Comparison of ENCODE assay signal across 1 cellular context in the genomic region with DNA sequence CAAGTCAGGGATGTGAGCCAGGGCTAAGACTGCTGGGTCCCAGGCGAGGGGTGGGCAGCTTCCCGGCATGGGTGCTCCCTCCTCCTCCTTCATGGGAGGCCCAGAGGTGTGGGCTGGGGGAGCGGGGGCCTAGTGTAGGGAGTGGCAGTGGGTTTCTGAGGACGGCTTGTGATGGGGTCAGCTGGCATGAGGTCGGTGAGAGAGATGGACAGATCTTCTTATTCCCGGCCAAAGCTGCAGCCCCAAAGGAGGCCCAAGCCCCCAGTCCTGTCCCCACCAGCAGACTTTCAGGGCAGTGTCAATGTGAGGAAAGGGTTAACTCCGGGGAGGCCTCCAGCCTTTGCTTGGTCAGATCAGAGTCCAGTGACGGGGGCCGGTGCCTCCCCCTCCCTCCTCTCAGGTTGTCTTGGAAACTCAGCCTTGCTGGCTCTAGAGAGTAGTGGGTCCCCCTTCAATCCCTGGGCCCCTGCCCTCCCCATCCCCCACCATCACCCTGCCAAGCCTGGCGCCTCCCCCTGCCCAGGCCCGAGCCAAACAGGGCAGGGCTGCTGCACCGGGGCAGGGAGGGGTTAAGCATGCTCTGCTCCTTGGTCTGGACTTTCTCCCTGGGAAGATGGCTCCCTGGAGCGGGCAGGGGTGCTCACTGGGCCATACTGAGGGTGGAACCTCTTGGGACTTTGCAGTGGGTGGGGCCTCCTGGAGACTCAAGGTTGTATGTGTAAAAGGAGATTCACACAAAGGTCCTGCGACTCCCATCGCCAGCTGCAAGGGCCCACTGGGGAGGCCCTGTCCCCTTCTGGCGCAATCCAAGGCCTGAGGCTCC.
TF ChIP-seq lines count a peak whose summit lies in the region.

No MANE protein-coding gene starts in this region.

TF ChIP-seq in HepG2, 621 proteins besides CTCF, POLR2A, EP300 and RAD21 (continued from another document and continues in another):
- TF ChIP-seq ZNF710 (CRISPR knock-in tag; IDR thresholded peaks at IDR 0.05; ENCODE audit: borderline replicate concordance) (no peak; the same call in 1 of the 2 replicates), ELF1 (CRISPR knock-in tag; IDR thresholded peaks at IDR 0.05) (peak; percentile 41; the same call in 1 of the 2 replicates), KDM4B (CRISPR knock-in tag; IDR thresholded peaks at IDR 0.05) (no peak; the same call in none of the 2 replicates), NR1H2 (CRISPR knock-in tag; IDR thresholded peaks at IDR 0.05; ENCODE audit: borderline replicate concordance, low read depth) (no peak; the same call in 1 of the 2 replicates), TEAD3 (CRISPR knock-in tag; optimal IDR thresholded peaks at IDR 0.05; ENCODE audit: borderline replicate concordance) (peak; percentile 68), ZNF549 (CRISPR knock-in tag; IDR thresholded peaks at IDR 0.05) (no peak), ZNF512B (CRISPR knock-in tag; IDR thresholded peaks at IDR 0.05; ENCODE audit: borderline replicate concordance) (no peak), ZBTB3 (CRISPR knock-in tag; IDR thresholded peaks at IDR 0.05; ENCODE audit: borderline replicate concordance, low read depth) (peak; percentile 74; the same call in 1 of the 2 replicates), ZNF430 (CRISPR knock-in tag; IDR thresholded peaks at IDR 0.05) (peak; percentile 89), TOE1 (CRISPR knock-in tag; IDR thresholded peaks at IDR 0.05) (no peak), BHLHE40 (IDR thresholded peaks at IDR 0.05; ENCODE audit: low read length) (0 out of 2 replicates have a peak, but pooled peaks have one; percentile 7), ZFP37 (CRISPR knock-in tag; IDR thresholded peaks at IDR 0.05; ENCODE audit: borderline replicate concordance) (0 out of 2 replicates have a peak, but pooled peaks have one; percentile 38), DRAP1 (CRISPR knock-in tag; IDR thresholded peaks at IDR 0.05) (peak; percentile 61), KMT2B (CRISPR knock-in tag; IDR thresholded peaks at IDR 0.05) (peak; percentile 57), ZNF775 (CRISPR knock-in tag; IDR thresholded peaks at IDR 0.05; ENCODE audit: borderline replicate concordance) (no peak), HHEX (CRISPR knock-in tag; IDR thresholded peaks at IDR 0.05) (no peak; the same call in none of the 2 replicates), ZBTB8A (CRISPR knock-in tag; IDR thresholded peaks at IDR 0.05; ENCODE audit: borderline replicate concordance, low read depth) (no peak; the same call in 1 of the 2 replicates)
- TF ChIP-seq, protein P1, sequence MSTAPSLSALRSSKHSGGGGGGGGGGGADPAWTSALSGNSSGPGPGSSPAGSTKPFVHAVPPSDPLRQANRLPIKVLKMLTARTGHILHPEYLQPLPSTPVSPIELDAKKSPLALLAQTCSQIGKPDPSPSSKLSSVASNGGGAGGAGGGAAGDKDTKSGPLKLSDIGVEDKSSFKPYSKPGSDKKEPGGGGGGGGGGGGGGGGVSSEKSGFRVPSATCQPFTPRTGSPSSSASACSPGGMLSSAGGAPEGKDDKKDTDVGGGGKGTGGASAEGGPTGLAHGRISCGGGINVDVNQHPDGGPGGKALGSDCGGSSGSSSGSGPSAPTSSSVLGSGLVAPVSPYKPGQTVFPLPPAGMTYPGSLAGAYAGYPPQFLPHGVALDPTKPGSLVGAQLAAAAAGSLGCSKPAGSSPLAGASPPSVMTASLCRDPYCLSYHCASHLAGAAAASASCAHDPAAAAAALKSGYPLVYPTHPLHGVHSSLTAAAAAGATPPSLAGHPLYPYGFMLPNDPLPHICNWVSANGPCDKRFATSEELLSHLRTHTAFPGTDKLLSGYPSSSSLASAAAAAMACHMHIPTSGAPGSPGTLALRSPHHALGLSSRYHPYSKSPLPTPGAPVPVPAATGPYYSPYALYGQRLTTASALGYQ (CRISPR knock-in tag; IDR thresholded peaks at IDR 0.05) = peak; percentile 85; the same call in 1 of the 2 replicates
- TF ChIP-seq, protein P2, sequence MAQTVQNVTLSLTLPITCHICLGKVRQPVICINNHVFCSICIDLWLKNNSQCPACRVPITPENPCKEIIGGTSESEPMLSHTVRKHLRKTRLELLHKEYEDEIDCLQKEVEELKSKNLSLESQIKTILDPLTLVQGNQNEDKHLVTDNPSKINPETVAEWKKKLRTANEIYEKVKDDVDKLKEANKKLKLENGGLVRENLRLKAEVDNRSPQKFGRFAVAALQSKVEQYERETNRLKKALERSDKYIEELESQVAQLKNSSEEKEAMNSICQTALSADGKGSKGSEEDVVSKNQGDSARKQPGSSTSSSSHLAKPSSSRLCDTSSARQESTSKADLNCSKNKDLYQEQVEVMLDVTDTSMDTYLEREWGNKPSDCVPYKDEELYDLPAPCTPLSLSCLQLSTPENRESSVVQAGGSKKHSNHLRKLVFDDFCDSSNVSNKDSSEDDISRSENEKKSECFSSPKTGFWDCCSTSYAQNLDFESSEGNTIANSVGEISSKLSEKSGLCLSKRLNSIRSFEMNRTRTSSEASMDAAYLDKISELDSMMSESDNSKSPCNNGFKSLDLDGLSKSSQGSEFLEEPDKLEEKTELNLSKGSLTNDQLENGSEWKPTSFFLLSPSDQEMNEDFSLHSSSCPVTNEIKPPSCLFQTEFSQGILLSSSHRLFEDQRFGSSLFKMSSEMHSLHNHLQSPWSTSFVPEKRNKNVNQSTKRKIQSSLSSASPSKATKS (CRISPR knock-in tag; IDR thresholded peaks at IDR 0.05) = peak; percentile 85; the same call in 1 of the 2 replicates
- TF ChIP-seq, protein P3, sequence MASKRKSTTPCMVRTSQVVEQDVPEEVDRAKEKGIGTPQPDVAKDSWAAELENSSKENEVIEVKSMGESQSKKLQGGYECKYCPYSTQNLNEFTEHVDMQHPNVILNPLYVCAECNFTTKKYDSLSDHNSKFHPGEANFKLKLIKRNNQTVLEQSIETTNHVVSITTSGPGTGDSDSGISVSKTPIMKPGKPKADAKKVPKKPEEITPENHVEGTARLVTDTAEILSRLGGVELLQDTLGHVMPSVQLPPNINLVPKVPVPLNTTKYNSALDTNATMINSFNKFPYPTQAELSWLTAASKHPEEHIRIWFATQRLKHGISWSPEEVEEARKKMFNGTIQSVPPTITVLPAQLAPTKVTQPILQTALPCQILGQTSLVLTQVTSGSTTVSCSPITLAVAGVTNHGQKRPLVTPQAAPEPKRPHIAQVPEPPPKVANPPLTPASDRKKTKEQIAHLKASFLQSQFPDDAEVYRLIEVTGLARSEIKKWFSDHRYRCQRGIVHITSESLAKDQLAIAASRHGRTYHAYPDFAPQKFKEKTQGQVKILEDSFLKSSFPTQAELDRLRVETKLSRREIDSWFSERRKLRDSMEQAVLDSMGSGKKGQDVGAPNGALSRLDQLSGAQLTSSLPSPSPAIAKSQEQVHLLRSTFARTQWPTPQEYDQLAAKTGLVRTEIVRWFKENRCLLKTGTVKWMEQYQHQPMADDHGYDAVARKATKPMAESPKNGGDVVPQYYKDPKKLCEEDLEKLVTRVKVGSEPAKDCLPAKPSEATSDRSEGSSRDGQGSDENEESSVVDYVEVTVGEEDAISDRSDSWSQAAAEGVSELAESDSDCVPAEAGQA (IDR thresholded peaks at IDR 0.05; ENCODE audit: low read depth) = peak; percentile 47; the same call in 1 of the 2 replicates
- TF ChIP-seq, protein P3 (CRISPR knock-in tag; IDR thresholded peaks at IDR 0.05; ENCODE audit: borderline replicate concordance) = no peak
- TF ChIP-seq, protein P4, sequence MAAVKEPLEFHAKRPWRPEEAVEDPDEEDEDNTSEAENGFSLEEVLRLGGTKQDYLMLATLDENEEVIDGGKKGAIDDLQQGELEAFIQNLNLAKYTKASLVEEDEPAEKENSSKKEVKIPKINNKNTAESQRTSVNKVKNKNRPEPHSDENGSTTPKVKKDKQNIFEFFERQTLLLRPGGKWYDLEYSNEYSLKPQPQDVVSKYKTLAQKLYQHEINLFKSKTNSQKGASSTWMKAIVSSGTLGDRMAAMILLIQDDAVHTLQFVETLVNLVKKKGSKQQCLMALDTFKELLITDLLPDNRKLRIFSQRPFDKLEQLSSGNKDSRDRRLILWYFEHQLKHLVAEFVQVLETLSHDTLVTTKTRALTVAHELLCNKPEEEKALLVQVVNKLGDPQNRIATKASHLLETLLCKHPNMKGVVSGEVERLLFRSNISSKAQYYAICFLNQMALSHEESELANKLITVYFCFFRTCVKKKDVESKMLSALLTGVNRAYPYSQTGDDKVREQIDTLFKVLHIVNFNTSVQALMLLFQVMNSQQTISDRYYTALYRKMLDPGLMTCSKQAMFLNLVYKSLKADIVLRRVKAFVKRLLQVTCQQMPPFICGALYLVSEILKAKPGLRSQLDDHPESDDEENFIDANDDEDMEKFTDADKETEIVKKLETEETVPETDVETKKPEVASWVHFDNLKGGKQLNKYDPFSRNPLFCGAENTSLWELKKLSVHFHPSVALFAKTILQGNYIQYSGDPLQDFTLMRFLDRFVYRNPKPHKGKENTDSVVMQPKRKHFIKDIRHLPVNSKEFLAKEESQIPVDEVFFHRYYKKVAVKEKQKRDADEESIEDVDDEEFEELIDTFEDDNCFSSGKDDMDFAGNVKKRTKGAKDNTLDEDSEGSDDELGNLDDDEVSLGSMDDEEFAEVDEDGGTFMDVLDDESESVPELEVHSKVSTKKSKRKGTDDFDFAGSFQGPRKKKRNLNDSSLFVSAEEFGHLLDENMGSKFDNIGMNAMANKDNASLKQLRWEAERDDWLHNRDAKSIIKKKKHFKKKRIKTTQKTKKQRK (IDR thresholded peaks at IDR 0.05; ENCODE audit: low read length) = no peak
